ENCODE assay signal across 8 cellular contexts in genomic region chr20:36460648-36461599, GRCh38.
A peak's percentile ranks its signal among the peaks of the same experiment; 100 is the strongest.
DNase-seq lines count a peak whose midpoint lies in the region; ATAC-seq and TF ChIP-seq lines count a peak whose summit lies in the region.

No MANE protein-coding gene starts in this region.

- H3K4me3 Mint-ChIP-seq in CD4-positive, alpha-beta T cell: peak overlapping the region; percentile 89
- peak overlapping the region; percentile 63 for H3K4me3 Mint-ChIP-seq in activated CD8-positive, alpha-beta T cell treated with anti-CD3 and anti-CD28 coated beads for 36 hours

- H3K27me3 Mint-ChIP-seq in CD4-positive, alpha-beta T cell: no peaks in the 10 kb centered on the region
- no peaks in the 10 kb centered on the region for H3K27me3 Mint-ChIP-seq in activated CD8-positive, alpha-beta T cell treated with anti-CD3 and anti-CD28 coated beads for 36 hours

- H3K9ac ChIP-seq in duodenal mucosa (ENCODE audit: low read depth in 1 of 2, low read length in 2 of 2): peak overlapping the region; percentile 75 to 79

- H3K9me3 ChIP-seq in CD4-positive, alpha-beta T cell (ENCODE audit: control insufficient read depth, low read length): no peaks in the 10 kb centered on the region
- H3K9me3 ChIP-seq in duodenal mucosa (ENCODE audit: control insufficient read depth in 1 of 2, low read length in 2 of 2): no peaks in the 10 kb centered on the region
- H3K9me3 ChIP-seq in lung (ENCODE audit: control insufficient read depth in 2 of 2, insufficient read depth in 1 of 2, low read length in 1 of 2): no peaks in the 10 kb centered on the region

- DNase-seq in CD4-positive, alpha-beta T cell: peak; percentile 79 to 91 (median 88)
- DNase-seq in NCI-H774 (lab: John Stamatoyannopoulos, UW) (peak; percentile 91), lung (ENCODE audit: low spot score) (peak; percentile 92)
- DNase-seq in activated CD8-positive, alpha-beta T cell treated with anti-CD3 and anti-CD28 coated beads for 36 hours: peak; percentile 92
- peak; percentile 77 to 88 (median 80) for DNase-seq in stimulated activated CD4-positive, alpha-beta T cell treated with anti-CD3 and anti-CD28 coated beads, TNF-alpha, amount 100 ng/mL, for 1 hour (ENCODE audit: low read depth in 3 of 3, low spot score in 1 of 3)

- H3K4me1 ChIP-seq in duodenal mucosa (ENCODE audit: control insufficient read depth in 1 of 2, insufficient read depth in 2 of 2, low read length in 2 of 2): peaks cover 34 to 36% of the 10 kb centered on the region in 2 donors
- H3K4me1 ChIP-seq in lung (ENCODE audit: control insufficient read depth in 2 of 2, insufficient read depth in 2 of 2, low read length in 2 of 2): peaks cover 11 to 18% of the 10 kb centered on the region in 2 donors

- peak; percentile 75 for ATAC-seq in CD4-positive, alpha-beta T cell (ENCODE audit: poor library complexity)
- ATAC-seq in GM19438 (IDR thresholded peaks at IDR 0.05; ENCODE audit: low read depth, unreplicated experiment) (peak; percentile 51), HG03565 (IDR thresholded peaks at IDR 0.05; ENCODE audit: unreplicated experiment) (peak; percentile 55), lung (ENCODE audit: insufficient read depth, low FRiP score) (peak; percentile 79)
- peak; percentile 84 for ATAC-seq in activated CD8-positive, alpha-beta T cell treated with anti-CD3 and anti-CD28 coated beads for 36 hours

- no peaks in the 10 kb centered on the region for H3K36me3 ChIP-seq in duodenal mucosa (ENCODE audit: control insufficient read depth in 1 of 2, insufficient read depth in 2 of 2, low read length in 2 of 2)
- H3K36me3 ChIP-seq in lung (ENCODE audit: control insufficient read depth in 2 of 2, insufficient read depth in 2 of 2, low read length in 2 of 2): no peaks in the 10 kb centered on the region

- peaks cover 50% of the 10 kb centered on the region for H3K4me1 Mint-ChIP-seq in CD4-positive, alpha-beta T cell (ENCODE audit: low read depth)
- peaks cover 45% of the 10 kb centered on the region for H3K4me1 Mint-ChIP-seq in activated CD8-positive, alpha-beta T cell treated with anti-CD3 and anti-CD28 coated beads for 36 hours (ENCODE audit: low read depth)

- H3K27ac Mint-ChIP-seq in CD4-positive, alpha-beta T cell: peak overlapping the region; percentile 84
- H3K27ac Mint-ChIP-seq in activated CD8-positive, alpha-beta T cell treated with anti-CD3 and anti-CD28 coated beads for 36 hours: peak overlapping the region; percentile 76

- H3K27me3 ChIP-seq in CD4-positive, alpha-beta T cell (ENCODE audit: control insufficient read depth, insufficient read depth, low read length): no peaks in the 10 kb centered on the region
- H3K27me3 ChIP-seq in duodenal mucosa (ENCODE audit: control insufficient read depth in 1 of 2, insufficient read depth in 2 of 2, low read length in 2 of 2) (no peaks in the 10 kb centered on the region), lung (ENCODE audit: control insufficient read depth, insufficient read depth) (no peaks in the 10 kb centered on the region)

- H3K9me3 Mint-ChIP-seq in CD4-positive, alpha-beta T cell: no peaks in the 10 kb centered on the region
- no peaks in the 10 kb centered on the region for H3K9me3 Mint-ChIP-seq in activated CD8-positive, alpha-beta T cell treated with anti-CD3 and anti-CD28 coated beads for 36 hours

- H3K4me3 ChIP-seq in duodenal mucosa (ENCODE audit: low read depth in 1 of 2, low read length in 2 of 2) (peak overlapping the region; percentile 74 to 76), lung (peak overlapping the region; percentile 57)

- peaks cover 8% of the 10 kb centered on the region for H3K36me3 Mint-ChIP-seq in CD4-positive, alpha-beta T cell (ENCODE audit: low read depth)
- H3K36me3 Mint-ChIP-seq in activated CD8-positive, alpha-beta T cell treated with anti-CD3 and anti-CD28 coated beads for 36 hours (ENCODE audit: low read depth): no peaks in the 10 kb centered on the region

- TF ChIP-seq CTCF in CD4-positive, alpha-beta T cell (IDR thresholded peaks at IDR 0.05): no peak
- TF ChIP-seq CTCF in activated CD8-positive, alpha-beta T cell treated with anti-CD3 and anti-CD28 coated beads for 36 hours (IDR thresholded peaks at IDR 0.05): no peak
- no peak for TF ChIP-seq CTCF in lung (IDR thresholded peaks at IDR 0.05; ENCODE audit: control extremely low read depth, extremely low read depth)

- WGBS in lung, 2 donors: 8 to 15% methylated on average over 52 to 95 of the region's 96 CpGs

- POLR2A ChIA-PET in CD4-positive, alpha-beta T cell (lab: Charles Lee): interaction anchor here (0.6 to 1.4 kb wide), 12 partner anchors 11 to 719 kb away, joined by 3 to 8 read pairs (median 4); partner anchors contain the start of genes DSN1, NDRG3, RAB5IF and RBM39
- POLR2A ChIA-PET in activated CD8-positive, alpha-beta T cell treated with anti-CD3 and anti-CD28 coated beads for 36 hours (lab: Charles Lee): interaction anchor here (0.7 kb wide), 1 partner anchor 506 kb away, joined by 3 read pairs; the partner anchor contains the start of gene SCAND1

- intact Hi-C loops in CD4-positive, alpha-beta T cell (cut with DNase I, micrococcal nuclease): loop anchor here (2.0 to 10.0 kb wide), 7 partner anchors 111 to 1786 kb away; partner anchors contain the start of genes TGIF2 (in 2 of the 2), NDRG3 (in 1 of the 2), PIGU (in 1 of the 2) and RAB5IF (in 1 of the 2)
- intact Hi-C loops in activated CD8-positive, alpha-beta T cell treated with anti-CD3 and anti-CD28 coated beads for 36 hours (cut with micrococcal nuclease): no loop called here

- CTCF ChIA-PET in CD4-positive, alpha-beta T cell (lab: Charles Lee): interaction anchor here (1.0 kb wide), 1 partner anchor 262 kb away, joined by 3 read pairs; no protein-coding TSS in a partner anchor
- CTCF ChIA-PET in activated CD8-positive, alpha-beta T cell treated with anti-CD3 and anti-CD28 coated beads for 36 hours (lab: Charles Lee): interaction anchor here (0.9 to 1.0 kb wide), 2 partner anchors 13 to 507 kb away, joined by 3 read pairs; partner anchors contain the start of gene SCAND1

- H3K27ac ChIP-seq in CD4-positive, alpha-beta T cell (ENCODE audit: low read depth, low read length): peak overlapping the region; percentile 76
- peak overlapping the region; percentile 94 for H3K27ac ChIP-seq in duodenal mucosa (ENCODE audit: low read depth, low read length)
- H3K27ac ChIP-seq in lung (ENCODE audit: low read depth in 1 of 2, low read length in 1 of 2): peak overlapping the region; percentile 95 to 97

Comparison
In these comparisons a context has a peak if more than half of its experiments do, and no peak if none do; other contexts are left out.
1. Peak in every context shown above with its lines: DNase-seq, ATAC-seq, H3K4me3 ChIP-seq and H3K27ac ChIP-seq.